In the genomic region with DNA sequence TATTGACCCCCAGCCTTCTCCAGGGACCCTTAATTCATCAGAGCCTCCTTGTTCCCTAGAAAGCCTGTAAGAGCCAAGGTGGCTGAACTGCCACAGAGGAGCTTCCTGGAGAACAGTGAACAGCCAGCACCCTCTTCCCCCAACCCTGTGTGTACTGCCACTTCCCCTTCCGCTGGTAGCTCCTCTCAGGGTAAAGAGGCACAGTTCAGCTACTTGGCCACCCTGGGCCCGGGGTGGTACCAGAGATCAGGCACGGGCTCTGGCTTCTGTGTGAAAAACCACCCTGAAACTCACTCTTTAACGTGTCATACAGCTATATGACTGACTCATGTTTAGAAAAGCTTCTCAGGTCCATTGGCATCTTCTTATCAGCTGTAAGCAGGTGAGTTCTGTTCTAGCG, we compare ENCODE assay signal across 10 cellular contexts. TPM values are rescaled to one million over a fixed set of nuclear protein-coding genes. Genes with fewer than 3 reads are reported as not detected.
DNase-seq lines count a peak whose midpoint lies in the region; ATAC-seq, FAIRE-seq and TF ChIP-seq lines count a peak whose summit lies in the region.
"Had no signal": no experiment of that assay in that cellular context is flagged by ENCODE, and none has a peak within 500 bp of the region (broad histone marks: within the 10 kb centered on the region; RNA-seq: fewer than 3 reads in every experiment).

No MANE protein-coding gene starts in this region.

- no peaks in the 10 kb centered on the region for H3K9me3 Mint-ChIP-seq in T-helper 1 cell treated with Interleukin-12 subunit alpha and Interleukin-12 subunit beta and Interleukin-4 antibody, amounts not matched to agents 30 μg/mL and 1 μg/mL, for 36 hours

- no peak overlapping the region; the same call in 1 of the 2 replicates for H3K9ac ChIP-seq in GM12878 (ENCODE audit: control insufficient read depth, insufficient read depth, low read length)

- SMC1A ChIA-PET in GM12878 (lab: Charles Lee; ENCODE audit: uncharacterized antibody, unreplicated experiment): interaction anchor here (0.7 to 8.8 kb wide), 10 partner anchors 10 to 34 kb away, joined by 3 to 76 read pairs (median 6); a partner anchor contains a TSS

- H3K9me3 ChIP-seq in GM12878 (replicated peaks; ENCODE audit: control insufficient read depth, insufficient read depth, low read length): no peaks in the 10 kb centered on the region

- RAD21 ChIA-PET in GM12878 (lab: Charles Lee; ENCODE audit: unreplicated experiment): interaction anchor here (0.8 to 2.1 kb wide), 10 partner anchors 12 to 87 kb away, joined by 3 to 9 read pairs (median 4); a partner anchor contains a TSS

- H3K27me3 Mint-ChIP-seq in T-helper 1 cell treated with Interleukin-12 subunit alpha and Interleukin-12 subunit beta and Interleukin-4 antibody, amounts not matched to agents 30 μg/mL and 1 μg/mL, for 36 hours (ENCODE audit: low read depth): no peaks in the 10 kb centered on the region

- BruUV-seq in GM12878 (replicated peaks; lab: Mats Ljungman, UMichigan): no TSS peak

- no peak for FAIRE-seq in GM12878 (lab: Jason Lieb, UNC)

- no peaks in the 10 kb centered on the region for H3K27me3 ChIP-seq in GM12878 (replicated peaks in 1 of 2; ENCODE audit: control insufficient read depth in 2 of 2, insufficient read depth in 2 of 2, low read length in 1 of 2)

- no peaks in the 10 kb centered on the region for H3K79me2 ChIP-seq in GM12878 (ENCODE audit: control insufficient read depth, insufficient read depth, low read length)

- in situ Hi-C loops in GM12878 (cut with MboI): no loop called here

- DNase-seq in activated CD8-positive, alpha-beta memory T cell treated with anti-CD3 and anti-CD28 coated beads for 24 hours: peak; percentile 73
- no peak for DNase-seq in activated CD8-positive, alpha-beta memory T cell treated with anti-CD3 and anti-CD28 coated beads, Interleukin-2, amount 50 U/mL, for 48 hours
- DNase-seq in GM12878 (ENCODE audit: low read depth, low spot score) (no peak), NCI-H2227 treated with DMSO at 0.1 percent for 48 hours (lab: John Stamatoyannopoulos, UW) (no peak), NCI-H146 treated with DMSO at 0.1 percent for 48 hours (lab: John Stamatoyannopoulos, UW; ENCODE audit: unreplicated experiment) (no peak), glomerular visceral epithelial cell (ENCODE audit: extremely low spot score) (no peak)
- DNase-seq in stimulated activated naive CD4-positive, alpha-beta T cell (lab: John Stamatoyannopoulos, UW): peak; percentile 2 to 53 (median 12)
- DNase-seq: islet precursor cell had no signal

- peak overlapping the region; percentile 31 for H2AFZ ChIP-seq in GM12878 (ENCODE audit: control insufficient read depth, low read depth, low read length)

- no peak overlapping the region for H3K4me3 ChIP-seq in GM12878

- POLR2A ChIA-PET in GM12878 (lab: Charles Lee): interaction anchor here (0.8 to 3.5 kb wide), 8 partner anchors 10 to 112 kb away, joined by 3 to 12 read pairs (median 4); a partner anchor contains a TSS

- WGBS in GM12878 (ENCODE audit: insufficient coverage, insufficient replicate concordance, low lambda C conversion rate, missing lambda C conversion rate): 3% methylated on average over 5 of the region's 5 CpGs

- H3K36me3 Mint-ChIP-seq in T-helper 1 cell treated with Interleukin-12 subunit alpha and Interleukin-12 subunit beta and Interleukin-4 antibody, amounts not matched to agents 30 μg/mL and 1 μg/mL, for 36 hours (ENCODE audit: low read depth): no peaks in the 10 kb centered on the region

- H3K27ac Mint-ChIP-seq in T-helper 1 cell treated with Interleukin-12 subunit alpha and Interleukin-12 subunit beta and Interleukin-4 antibody, amounts not matched to agents 30 μg/mL and 1 μg/mL, for 36 hours: peak overlapping the region; percentile 81

- no peak for TF ChIP-seq EP300 in GM12878 (IDR thresholded peaks at IDR 0.05; ENCODE audit: borderline replicate concordance in 1 of 2, control insufficient read depth in 1 of 2, low read depth in 2 of 2, low read length in 2 of 2)

- CTCF ChIA-PET in GM12878 (lab: Yijun Ruan, JAX): interaction anchor here (0.6 to 5.3 kb wide), 21 partner anchors 10 to 752 kb away, joined by 3 to 30 read pairs (median 4); a partner anchor contains a TSS

- H3K4me1 ChIP-seq in GM12878 (ENCODE audit: control insufficient read depth, insufficient read depth, low read length): peaks cover 51% of the 10 kb centered on the region

- no peaks in the 10 kb centered on the region for H4K20me1 ChIP-seq in GM12878 (ENCODE audit: control insufficient read depth, insufficient read depth)

- intact Hi-C loops in GM12878 (cut with micrococcal nuclease; ENCODE audit: unreplicated experiment): no loop called here

- TF ChIP-seq RAD21 in GM12878 (IDR thresholded peaks at IDR 0.05; ENCODE audit: insufficient read depth, low read depth, low read length): no peak

- H3K27ac ChIP-seq in GM12878 (ENCODE audit: control insufficient read depth, insufficient read depth): peak overlapping the region; percentile 45

- peak overlapping the region; percentile 21; the same call in 1 of the 2 replicates for H3K4me2 ChIP-seq in GM12878 (ENCODE audit: control insufficient read depth, insufficient read depth)

- H3K4me1 Mint-ChIP-seq in T-helper 1 cell treated with Interleukin-12 subunit alpha and Interleukin-12 subunit beta and Interleukin-4 antibody, amounts not matched to agents 30 μg/mL and 1 μg/mL, for 36 hours (ENCODE audit: low read depth): peaks cover 14% of the 10 kb centered on the region

- peak overlapping the region; percentile 21 for H3K4me3 Mint-ChIP-seq in T-helper 1 cell treated with Interleukin-12 subunit alpha and Interleukin-12 subunit beta and Interleukin-4 antibody, amounts not matched to agents 30 μg/mL and 1 μg/mL, for 36 hours

- peak; percentile 74 for ATAC-seq in GM12878

- H3K36me3 ChIP-seq in GM12878 (ENCODE audit: control insufficient read depth in 2 of 2, insufficient read depth in 2 of 2, low read length in 1 of 2): no peaks in the 10 kb centered on the region

- 0 out of 2 replicates have a peak, but pooled peaks have one; percentile 24 for TF ChIP-seq POLR2A in GM12878 (IDR thresholded peaks at IDR 0.05; ENCODE audit: low read depth, low read length)

- no peak for TF ChIP-seq CTCF in GM12878 (IDR thresholded peaks at IDR 0.05 in 2 of 3, conservative IDR thresholded peaks at IDR 0.05 in 1 of 3; ENCODE audit: control insufficient read depth in 2 of 3, extremely low read depth in 1 of 3, insufficient read depth in 1 of 3, low read depth in 3 of 3, low read length in 3 of 3)

RNA-seq across cellular contexts. Expression of a gene that starts 22.3 kb away (rescaled TPM):
- 3.4 and 5.6 TPM in 2 replicates for total RNA-seq in GM12878 (2013; cell fraction: nucleolus; rRNA removed)
- total RNA-seq in GM12878 (2014; rRNA removed) (17.1 and 26.5 TPM in 2 replicates), GM12878 (2014; rRNA removed; fragmentation: Illumina TruSeq; extraction: Trizol) (8.5 and 10.3 TPM in 2 replicates), GM12878 (2021) (15.9 and 18.1 TPM in 2 replicates)
- 0.87 TPM for polyA plus RNA-seq in GM12878 (2011; ENCODE audit: low read depth)
- polyA plus RNA-seq in GM12878 (2011; rRNA removed) (1.7 and 2.6 TPM in 2 replicates), GM12878 (2014; fragmentation: Illumina TruSeq; extraction: Trizol) (3.8 and 8.3 TPM in 2 replicates), GM12878 (2014; fragmentation: Nextera tagmentation; extraction: Ambion mirVana) (1 to 10 TPM in 1 of 2 experiments, under 1 TPM in 1; 0.93 to 1.8 TPM), GM12878 (2014; rRNA removed) (43.9 and 45.9 TPM in 2 replicates), GM12878 (2016; fragmentation: Nextera tagmentation; extraction: Ambion mirVana) (1 to 10 TPM; 5.6 to 8.1 TPM)
- 2.3 and 4.7 TPM in 2 replicates for polyA plus RNA-seq in GM12878 (2011; cell fraction: cytosol; rRNA removed)
- 36.5 and 40.7 TPM in 2 replicates for polyA plus RNA-seq in GM12878 (2011; cell fraction: nucleus; rRNA removed)
- 7.7 and 10.3 TPM in 2 replicates for polyA plus RNA-seq in GM12878 (2012)
- polyA minus RNA-seq in GM12878 (2011; rRNA and poly(A)+ RNA removed): 0.80 and 1.3 TPM in 2 replicates
- not detected in 2 replicates for polyA minus RNA-seq in GM12878 (2011; cell fraction: cytosol; rRNA and poly(A)+ RNA removed)
- polyA minus RNA-seq in GM12878 (2011; cell fraction: nucleus; rRNA and poly(A)+ RNA removed): 0.48 and 1.9 TPM in 2 replicates

RNA-seq across cellular contexts. Expression of a gene that starts 22.5 kb away (rescaled TPM):
- total RNA-seq in GM12878 (2013; cell fraction: nucleolus; rRNA removed): 6.8 and 6.9 TPM in 2 replicates
- 11.7 and 16.7 TPM in 2 replicates for total RNA-seq in GM12878 (2014; rRNA removed)
- 6.9 and 7.1 TPM in 2 replicates for total RNA-seq in GM12878 (2014; rRNA removed; fragmentation: Illumina TruSeq; extraction: Trizol)
- total RNA-seq in GM12878 (2021): 13.2 and 13.8 TPM in 2 replicates
- polyA plus RNA-seq in GM12878 (2011; ENCODE audit: low read depth): 4.5 TPM
- 3.8 and 6.6 TPM in 2 replicates for polyA plus RNA-seq in GM12878 (2011; rRNA removed)
- 15.3 and 18.0 TPM in 2 replicates for polyA plus RNA-seq in GM12878 (2011; cell fraction: cytosol; rRNA removed)
- polyA plus RNA-seq in GM12878 (2011; cell fraction: nucleus; rRNA removed): 10.2 and 12.0 TPM in 2 replicates
- polyA plus RNA-seq in GM12878 (2012): 10.5 and 12.2 TPM in 2 replicates
- 4.6 and 8.4 TPM in 2 replicates for polyA plus RNA-seq in GM12878 (2014; fragmentation: Illumina TruSeq; extraction: Trizol)
- polyA plus RNA-seq in GM12878 (2014; fragmentation: Nextera tagmentation; extraction: Ambion mirVana): 1 to 10 TPM; 3.1 to 6.2 TPM
- polyA plus RNA-seq in GM12878 (2014; rRNA removed): 17.4 and 18.4 TPM in 2 replicates
- 10 to 100 TPM; 22.5 to 23.9 TPM for polyA plus RNA-seq in GM12878 (2016; fragmentation: Nextera tagmentation; extraction: Ambion mirVana)
- 5.7 and 11.4 TPM in 2 replicates for polyA minus RNA-seq in GM12878 (2011; rRNA and poly(A)+ RNA removed)
- polyA minus RNA-seq in GM12878 (2011; cell fraction: cytosol; rRNA and poly(A)+ RNA removed): 5.7 and 6.1 TPM in 2 replicates
- polyA minus RNA-seq in GM12878 (2011; cell fraction: nucleus; rRNA and poly(A)+ RNA removed): 2.7 and 3.1 TPM in 2 replicates

RNA-seq across cellular contexts. Expression of a gene that starts 34.2 kb away (rescaled TPM):
- not detected in 2 replicates for total RNA-seq in GM12878 (2013; cell fraction: nucleolus; rRNA removed)
- not detected in 2 replicates for total RNA-seq in GM12878 (2014; rRNA removed)
- not detected in 2 replicates for total RNA-seq in GM12878 (2014; rRNA removed; fragmentation: Illumina TruSeq; extraction: Trizol)
- total RNA-seq in GM12878 (2021): not detected in 2 replicates
- polyA plus RNA-seq in GM12878 (2011; ENCODE audit: low read depth): not detected
- not detected in 2 replicates for polyA plus RNA-seq in GM12878 (2011; rRNA removed)
- polyA plus RNA-seq in GM12878 (2011; cell fraction: cytosol; rRNA removed): not detected in 2 replicates
- not detected in 2 replicates for polyA plus RNA-seq in GM12878 (2011; cell fraction: nucleus; rRNA removed)
- polyA plus RNA-seq in GM12878 (2012): not detected in 2 replicates
- polyA plus RNA-seq in GM12878 (2014; fragmentation: Illumina TruSeq; extraction: Trizol): not detected in 2 replicates
- not detected for polyA plus RNA-seq in GM12878 (2014; fragmentation: Nextera tagmentation; extraction: Ambion mirVana)
- polyA plus RNA-seq in GM12878 (2014; rRNA removed): not detected in 2 replicates
- polyA plus RNA-seq in GM12878 (2016; fragmentation: Nextera tagmentation; extraction: Ambion mirVana): not detected
- polyA minus RNA-seq in GM12878 (2011; rRNA and poly(A)+ RNA removed): under 0.01 and 3,585 TPM in 2 replicates
- polyA minus RNA-seq in GM12878 (2011; cell fraction: cytosol; rRNA and poly(A)+ RNA removed): 537 and 622 TPM in 2 replicates
- under 0.01 TPM in 2 replicates for polyA minus RNA-seq in GM12878 (2011; cell fraction: nucleus; rRNA and poly(A)+ RNA removed)
- total RNA-seq: A673 had no signal

RNA-seq across cellular contexts. Expression of a gene that starts 42.8 kb away (rescaled TPM):
- total RNA-seq in GM12878 (2013; cell fraction: nucleolus; rRNA removed): 36.3 and 49.0 TPM in 2 replicates
- total RNA-seq in GM12878 (2014; rRNA removed) (73.1 and 78.7 TPM in 2 replicates), GM12878 (2014; rRNA removed; fragmentation: Illumina TruSeq; extraction: Trizol) (80.7 and 85.6 TPM in 2 replicates), GM12878 (2021) (75.0 and 81.9 TPM in 2 replicates)
- polyA plus RNA-seq in GM12878 (2011; ENCODE audit: low read depth): 21.7 TPM
- polyA plus RNA-seq in GM12878 (2011; rRNA removed) (95.0 and 97.8 TPM in 2 replicates), GM12878 (2014; fragmentation: Illumina TruSeq; extraction: Trizol) (88.9 and 99.3 TPM in 2 replicates), GM12878 (2014; fragmentation: Nextera tagmentation; extraction: Ambion mirVana) (10 to 100 TPM; 42.3 to 45.5 TPM), GM12878 (2014; rRNA removed) (70.8 and 75.1 TPM in 2 replicates), GM12878 (2016; fragmentation: Nextera tagmentation; extraction: Ambion mirVana) (100 to 1,000 TPM in 1 of 2 experiments, 10 to 100 TPM in 1; 99.3 to 104 TPM)
- 90.6 and 93.2 TPM in 2 replicates for polyA plus RNA-seq in GM12878 (2011; cell fraction: cytosol; rRNA removed)
- polyA plus RNA-seq in GM12878 (2011; cell fraction: nucleus; rRNA removed): 108 and 123 TPM in 2 replicates
- 30.7 and 38.9 TPM in 2 replicates for polyA plus RNA-seq in GM12878 (2012)
- polyA minus RNA-seq in GM12878 (2011; rRNA and poly(A)+ RNA removed): 107 and 133 TPM in 2 replicates
- polyA minus RNA-seq in GM12878 (2011; cell fraction: cytosol; rRNA and poly(A)+ RNA removed): 30.5 and 36.8 TPM in 2 replicates
- polyA minus RNA-seq in GM12878 (2011; cell fraction: nucleus; rRNA and poly(A)+ RNA removed): 28.8 and 38.6 TPM in 2 replicates

Comparison
In these comparisons a context has a peak if more than half of its experiments do, and no peak if none do; other contexts are left out.
1. DNase-seq: peak in activated CD8-positive, alpha-beta memory T cell treated with anti-CD3 and anti-CD28 coated beads for 24 hours (single experiment) and stimulated activated naive CD4-positive, alpha-beta T cell (6 of 6); none in activated CD8-positive, alpha-beta memory T cell treated with anti-CD3 and anti-CD28 coated beads, Interleukin-2, amount 50 U/mL, for 48 hours (single experiment), GM12878 (single experiment), NCI-H2227 treated with DMSO at 0.1 percent for 48 hours (single experiment), NCI-H146 treated with DMSO at 0.1 percent for 48 hours (single experiment) and glomerular visceral epithelial cell (single experiment).